29 cellular contexts compared by ENCODE assay signal in genomic region chr2:212024040-212024439, GRCh38.
"Had no signal": no experiment of that assay in that cellular context is flagged by ENCODE, and none has a peak within 500 bp of the region (broad histone marks: within the 10 kb centered on the region; RNA-seq: fewer than 3 reads in every experiment).

No MANE protein-coding gene starts in this region.

- DNase-seq: naive B cell; naive thymus-derived CD8-positive, alpha-beta T cell; nephron progenitor cell; nucleus accumbens; pancreas; right cardiac atrium; right lobe of liver; sigmoid colon; small intestine; stimulated activated CD4-positive, alpha-beta T cell treated with anti-CD3 and anti-CD28 coated beads, Interleukin-15, amount 100 ng/mL, for 24 hours; stimulated activated CD4-positive, alpha-beta T cell treated with anti-CD3 and anti-CD28 coated beads, Interleukin-2, amount 100 ng/mL, for 24 hours; stimulated activated CD4-positive, alpha-beta T cell treated with anti-CD3 and anti-CD28 coated beads, Interleukin-2, amount 100 ng/mL, for 48 hours; stimulated activated CD4-positive, alpha-beta T cell treated with anti-CD3 and anti-CD28 coated beads, Interleukin-4, amount 100 ng/mL, for 24 hours; stimulated activated naive CD4-positive, alpha-beta T cell; stimulated activated naive CD8-positive, alpha-beta T cell treated with anti-CD3 and anti-CD28 coated beads, Interleukin-15, amount 100 ng/mL, for 72 hours; stimulated activated naive CD8-positive, alpha-beta T cell treated with anti-CD3 and anti-CD28 coated beads, Interleukin-15, Interleukin-2, amounts not matched to agents 100 U/mL and 50 U/mL, for 24 hours; substantia nigra; testis; tibial artery; transverse colon; upper lobe of right lung; uterus had no signal

- H3K9me3 ChIP-seq: neutrophil, pancreas, prostate gland, right lobe of liver, sigmoid colon, suprapubic skin, testis, tibial artery, transverse colon, upper lobe of right lung, uterus had no signal

- H3K27me3 Mint-ChIP-seq: naive B cell; naive thymus-derived CD8-positive, alpha-beta T cell; natural killer cell treated with Interleukin-12 subunit alpha and Interleukin-12 subunit beta and Interleukin-15 and Interleukin-18, amount 100 ng/mL, for 72 hours; stimulated activated memory B cell treated with anti-CD40 and anti-IgM and Interleukin-4, amounts not matched to agents 10 μg/mL and 1 μg/mL and 100 μg/mL, for 72 hours; stimulated activated naive CD8-positive, alpha-beta T cell treated with anti-CD3 and anti-CD28 coated beads, Interleukin-15, amount 100 ng/mL, for 72 hours; type B pancreatic cell had no signal

- H3K9me3 Mint-ChIP-seq: nephron progenitor cell; stimulated activated memory B cell treated with anti-CD40 and anti-IgM and Interleukin-4, amounts not matched to agents 10 μg/mL and 1 μg/mL and 100 μg/mL, for 72 hours; type B pancreatic cell had no signal

- H3K27me3 ChIP-seq: neutrophil, pancreas, right lobe of liver, sigmoid colon, suprapubic skin, testis, tibial artery, transverse colon, upper lobe of right lung, uterus had no signal

- H3K36me3 Mint-ChIP-seq: naive B cell; naive thymus-derived CD8-positive, alpha-beta T cell; stimulated activated memory B cell treated with anti-CD40 and anti-IgM and Interleukin-4, amounts not matched to agents 10 μg/mL and 1 μg/mL and 100 μg/mL, for 72 hours; type B pancreatic cell had no signal

- H3K27ac ChIP-seq: neutrophil, pancreas, prostate gland, right lobe of liver, sigmoid colon, suprapubic skin, tibial artery, transverse colon, upper lobe of right lung, uterus had no signal

- H3K4me1 Mint-ChIP-seq: naive B cell; naive thymus-derived CD8-positive, alpha-beta T cell; nephron progenitor cell; stimulated activated memory B cell treated with anti-CD40 and anti-IgM and Interleukin-4, amounts not matched to agents 10 μg/mL and 1 μg/mL and 100 μg/mL, for 72 hours; stimulated activated naive CD8-positive, alpha-beta T cell treated with anti-CD3 and anti-CD28 coated beads, Interleukin-15, amount 100 ng/mL, for 72 hours had no signal

- H3K27ac Mint-ChIP-seq: naive B cell; naive thymus-derived CD8-positive, alpha-beta T cell; natural killer cell treated with Interleukin-12 subunit alpha and Interleukin-12 subunit beta and Interleukin-15 and Interleukin-18, amount 100 ng/mL, for 72 hours; nephron progenitor cell; stimulated activated memory B cell treated with anti-CD40 and anti-IgM and Interleukin-4, amounts not matched to agents 10 μg/mL and 1 μg/mL and 100 μg/mL, for 72 hours; stimulated activated naive CD8-positive, alpha-beta T cell treated with anti-CD3 and anti-CD28 coated beads, Interleukin-15, amount 100 ng/mL, for 72 hours; type B pancreatic cell had no signal

- H3K4me3 Mint-ChIP-seq: naive B cell; naive thymus-derived CD8-positive, alpha-beta T cell; natural killer cell treated with Interleukin-12 subunit alpha and Interleukin-12 subunit beta and Interleukin-15 and Interleukin-18, amount 100 ng/mL, for 72 hours; nephron progenitor cell; neural crest cell; stimulated activated memory B cell treated with anti-CD40 and anti-IgM and Interleukin-4, amounts not matched to agents 10 μg/mL and 1 μg/mL and 100 μg/mL, for 72 hours; stimulated activated naive CD8-positive, alpha-beta T cell treated with anti-CD3 and anti-CD28 coated beads, Interleukin-15, amount 100 ng/mL, for 72 hours; type B pancreatic cell had no signal

- H3K36me3 ChIP-seq: neutrophil, pancreas, prostate gland, right lobe of liver, sigmoid colon, suprapubic skin, tibial artery, transverse colon, upper lobe of right lung, uterus had no signal

- ATAC-seq: naive thymus-derived CD8-positive, alpha-beta T cell; natural killer cell treated with Interleukin-12 subunit alpha and Interleukin-12 subunit beta and Interleukin-15 and Interleukin-18, amount 100 ng/mL, for 72 hours; pancreas; right cardiac atrium; right lobe of liver; stimulated activated memory B cell treated with anti-CD40 and anti-IgM and Interleukin-4, amounts not matched to agents 10 μg/mL and 1 μg/mL and 100 μg/mL, for 72 hours; stimulated activated naive CD8-positive, alpha-beta T cell treated with anti-CD3 and anti-CD28 coated beads, Interleukin-15, amount 100 ng/mL, for 72 hours; stimulated activated naive CD8-positive, alpha-beta T cell treated with anti-CD3 and anti-CD28 coated beads, Interleukin-15, Interleukin-2, amounts not matched to agents 100 U/mL and 50 U/mL, for 24 hours; upper lobe of right lung had no signal

- H3K4me1 ChIP-seq: pancreas, prostate gland, right lobe of liver, sigmoid colon, suprapubic skin, testis, transverse colon, upper lobe of right lung, uterus had no signal

- H3K4me3 ChIP-seq: pancreas, prostate gland, right lobe of liver, sigmoid colon, suprapubic skin, testis, tibial artery, transverse colon, upper lobe of right lung, uterus had no signal
